12 cellular contexts compared by ENCODE assay signal in genomic region chr7:132145466-132145865, GRCh38.
A peak's percentile ranks its signal among the peaks of the same experiment; 100 is the strongest.
DNase-seq lines count a peak whose midpoint lies in the region; ATAC-seq and TF ChIP-seq lines count a peak whose summit lies in the region.
"Had no signal": no experiment of that assay in that cellular context is flagged by ENCODE, and none has a peak within 500 bp of the region (broad histone marks: within the 10 kb centered on the region; RNA-seq: fewer than 3 reads in every experiment).

No MANE protein-coding gene starts in this region.

- no peak overlapping the region for H3K4me3 ChIP-seq in astrocyte of the cerebellum (ENCODE audit: low read depth, low read length)
- H3K4me3 ChIP-seq in gastrocnemius medialis, result no peak overlapping the region
- no peak overlapping the region for H3K4me3 ChIP-seq in ovary
- H3K4me3 ChIP-seq: prostate gland had no signal

- H3K9me3 ChIP-seq in gastrocnemius medialis (no peaks in the 10 kb centered on the region), ovary (no peaks in the 10 kb centered on the region)
- H3K9me3 ChIP-seq: prostate gland had no signal

- no peaks in the 10 kb centered on the region for H3K36me3 Mint-ChIP-seq in activated naive CD8-positive, alpha-beta T cell treated with anti-CD3 and anti-CD28 coated beads, Interleukin-2, amount 50 U/mL, for 24 hours (ENCODE audit: low read depth)

- H3K27me3 ChIP-seq in gastrocnemius medialis (no peaks in the 10 kb centered on the region), ovary (no peaks in the 10 kb centered on the region)

- H3K27ac ChIP-seq in gastrocnemius medialis (no peak overlapping the region), ovary (no peak overlapping the region)
- H3K27ac ChIP-seq: prostate gland had no signal

- DNase-seq in HS-5 (ENCODE audit: low read depth) (peak; percentile 9), astrocyte of the cerebellum (ENCODE audit: low read depth) (peak; percentile 94), left cardiac atrium (peak; percentile 50), gastrocnemius medialis (peak in 1 of 2 donors; percentile 31), ovary (no peak), NCI-H2196 treated with DMSO at 0.1 percent for 48 hours (lab: John Stamatoyannopoulos, UW; ENCODE audit: unreplicated experiment) (no peak), KBM-7 (no peak)
- DNase-seq in activated naive CD8-positive, alpha-beta T cell treated with anti-CD3 and anti-CD28 coated beads, Interleukin-2, amount 50 U/mL, for 24 hours, result no peak
- DNase-seq: activated CD4-positive, alpha-beta T cell treated with anti-CD3 and anti-CD28 coated beads for 4 hours; endodermal cell; NCI-H2029 treated with DMSO at 0.1 percent for 48 hours had no signal

- TF ChIP-seq CTCF in astrocyte of the cerebellum (IDR thresholded peaks at IDR 0.05; ENCODE audit: low read depth, low read length, missing control alignments) (peak; percentile 52), gastrocnemius medialis (IDR thresholded peaks at IDR 0.05 in 4 of 5, conservative IDR thresholded peaks at IDR 0.05 in 1 of 5) (no peak), ovary (IDR thresholded peaks at IDR 0.05) (no peak)

- ATAC-seq in left cardiac atrium (peak; percentile 84 to 96), gastrocnemius medialis (peak; percentile 77 to 85)
- no peak for ATAC-seq in activated naive CD8-positive, alpha-beta T cell treated with anti-CD3 and anti-CD28 coated beads, Interleukin-2, amount 50 U/mL, for 24 hours

- 53 to 74% (median 70%) methylated on average over 8 of the region's 8 CpGs for WGBS in ovary, 3 donors

- H3K36me3 ChIP-seq in gastrocnemius medialis (no peaks in the 10 kb centered on the region), ovary (no peaks in the 10 kb centered on the region)
- H3K36me3 ChIP-seq: prostate gland had no signal

- no peak for TF ChIP-seq EP300 in ovary (IDR thresholded peaks at IDR 0.05)

- H3K4me1 ChIP-seq in gastrocnemius medialis (peaks cover 3 to 4% of the 10 kb centered on the region in 2 donors), ovary (ENCODE audit: insufficient read depth) (no peaks in the 10 kb centered on the region)
- H3K4me1 ChIP-seq: prostate gland had no signal

- no peaks in the 10 kb centered on the region for H3K4me1 Mint-ChIP-seq in activated naive CD8-positive, alpha-beta T cell treated with anti-CD3 and anti-CD28 coated beads, Interleukin-2, amount 50 U/mL, for 24 hours

- peaks cover 3% of the 10 kb centered on the region for H3K27me3 Mint-ChIP-seq in activated naive CD8-positive, alpha-beta T cell treated with anti-CD3 and anti-CD28 coated beads, Interleukin-2, amount 50 U/mL, for 24 hours

- H3K27ac Mint-ChIP-seq in activated naive CD8-positive, alpha-beta T cell treated with anti-CD3 and anti-CD28 coated beads, Interleukin-2, amount 50 U/mL, for 24 hours, result no peak overlapping the region
- H3K27ac Mint-ChIP-seq: endodermal cell had no signal

- intact Hi-C loops in left cardiac atrium (cut with DNase I) (no loop called here), gastrocnemius medialis (cut with DNase I; ENCODE audit: low total_unique reads) (loop anchor here (10.0 kb wide), 1 partner anchor 141 kb away; no protein-coding TSS in a partner anchor), ovary (cut with DNase I) (no loop called here)

- H3K9me3 Mint-ChIP-seq in activated naive CD8-positive, alpha-beta T cell treated with anti-CD3 and anti-CD28 coated beads, Interleukin-2, amount 50 U/mL, for 24 hours, result no peaks in the 10 kb centered on the region
- H3K9me3 Mint-ChIP-seq: endodermal cell had no signal

- H3K4me3 Mint-ChIP-seq in activated naive CD8-positive, alpha-beta T cell treated with anti-CD3 and anti-CD28 coated beads, Interleukin-2, amount 50 U/mL, for 24 hours, result no peak overlapping the region
- H3K4me3 Mint-ChIP-seq: endodermal cell had no signal

- in situ Hi-C loops in astrocyte of the cerebellum (cut with HindIII; ENCODE audit: low sequenced_read_pairs), result no loop called here
- in situ Hi-C loops in gastrocnemius medialis (cut with MboI; ENCODE audit: low sequenced_read_pairs in 4 of 4), result no loop called here
- in situ Hi-C loops in KBM-7 (cut with MboI; ENCODE audit: low pct_unique_long_range_greater_than_20kb, low sequenced_read_pairs), result no loop called here

- no peak for TF ChIP-seq POLR2A in gastrocnemius medialis (IDR thresholded peaks at IDR 0.05)
- TF ChIP-seq POLR2A in ovary (IDR thresholded peaks at IDR 0.05), result no peak

Comparison
In these comparisons a context has a peak if more than half of its experiments do, and no peak if none do; other contexts are left out.
1. DNase-seq: peak in HS-5 (single experiment), astrocyte of the cerebellum (single experiment) and left cardiac atrium (single experiment); none in ovary (0 of 5), activated naive CD8-positive, alpha-beta T cell treated with anti-CD3 and anti-CD28 coated beads, Interleukin-2, amount 50 U/mL, for 24 hours (single experiment), NCI-H2196 treated with DMSO at 0.1 percent for 48 hours (single experiment) and KBM-7 (single experiment).